ENCODE assay signal across 1 cellular context in the genomic region with DNA sequence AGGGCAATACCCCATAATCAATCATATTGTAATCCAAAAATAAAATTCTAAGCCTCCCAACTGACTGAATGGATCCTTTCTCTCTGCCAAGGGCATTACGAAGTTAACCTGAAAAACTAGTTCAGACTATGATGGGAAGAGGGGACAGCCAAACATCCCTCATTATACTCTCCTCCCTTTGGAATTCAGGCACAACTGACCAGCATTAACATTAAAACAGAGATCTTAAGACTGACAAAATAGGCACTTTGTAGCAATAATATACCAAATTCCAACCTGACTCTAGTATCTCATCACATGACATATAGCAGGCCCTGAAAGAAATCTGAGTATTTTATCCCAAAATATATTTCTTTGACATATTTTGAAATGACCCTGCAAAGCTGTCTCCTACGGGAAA.
TF ChIP-seq lines count a peak whose summit lies in the region.

No MANE protein-coding gene starts in this region.

TF ChIP-seq in H1, 55 proteins besides CTCF, POLR2A, EP300 and RAD21:
- TF ChIP-seq TEAD4 (IDR thresholded peaks at IDR 0.05; ENCODE audit: low read depth, low read length) (peak; percentile 43; the same call in 1 of the 2 replicates), BCL11A (IDR thresholded peaks at IDR 0.05; ENCODE audit: low read depth in 2 of 2, low read length in 2 of 2) (no peak), SP1 (IDR thresholded peaks at IDR 0.05; ENCODE audit: low read depth, low read length) (peak; percentile 32; the same call in 1 of the 2 replicates), TAF7 (optimal IDR thresholded peaks at IDR 0.05; ENCODE audit: borderline replicate concordance, low read depth, low read length) (peak; percentile 70)
